Comparison of ENCODE assay signal across 1 cellular context in the genomic region with DNA sequence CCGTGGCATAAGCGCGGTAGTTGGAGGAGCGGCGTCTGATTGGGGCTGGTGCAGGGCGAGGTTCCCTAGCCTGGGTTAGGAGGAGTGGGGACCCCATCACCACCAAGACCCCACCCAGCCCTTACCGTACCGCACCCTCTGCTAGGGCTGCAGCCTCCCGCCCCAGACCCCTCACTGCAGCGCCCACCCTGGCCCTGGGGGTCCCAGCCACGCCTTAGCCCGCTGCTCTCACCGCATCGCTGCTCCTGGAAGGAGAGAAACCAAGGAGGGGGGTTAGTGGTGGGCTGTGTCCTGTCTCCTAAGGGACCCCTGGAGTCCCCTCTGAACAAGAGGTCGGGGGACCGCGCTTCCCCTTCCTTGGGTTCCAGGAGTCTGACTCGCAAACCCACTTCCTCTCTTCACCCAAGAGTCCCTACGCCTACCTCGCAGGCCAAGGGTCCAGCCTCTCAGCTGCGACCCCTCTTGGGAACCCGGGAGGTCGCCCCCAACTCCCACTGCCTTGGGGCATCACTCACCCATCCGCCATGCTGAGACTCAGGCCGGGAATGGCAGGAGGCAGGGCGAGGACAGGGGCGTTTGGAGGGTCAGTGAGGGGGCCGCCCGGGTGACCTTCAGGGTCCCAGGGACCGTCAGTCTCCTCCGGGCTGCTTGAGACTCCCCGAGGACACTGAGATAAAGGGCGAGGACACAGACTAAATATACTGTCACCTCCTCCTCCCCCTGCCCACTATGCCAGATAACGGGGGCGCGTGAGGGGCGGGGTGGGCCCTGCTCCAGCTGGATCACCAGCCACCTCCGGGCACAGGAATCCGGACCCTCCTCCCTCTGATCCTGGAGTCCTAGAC.
TF ChIP-seq lines count a peak whose summit lies in the region.

TNNI3 (minus strand) TSS at position 669 of the 845 bp plus-strand sequence; CDS start at position 526, 143 bp downstream.

TF ChIP-seq in IMR-90, 13 proteins besides CTCF, POLR2A, EP300 and RAD21 (continued from another document):
- TF ChIP-seq ELK1 (IDR thresholded peaks at IDR 0.05; ENCODE audit: borderline replicate concordance, low read depth, low read length) = no peak
- TF ChIP-seq CEBPB (IDR thresholded peaks at IDR 0.05; ENCODE audit: low read depth, low read length) = no peak
- no peak for TF ChIP-seq SMC3 (IDR thresholded peaks at IDR 0.05; ENCODE audit: low read depth, low read length)
- TF ChIP-seq MAFK (IDR thresholded peaks at IDR 0.05; ENCODE audit: low read depth, low read length) = no peak
- TF ChIP-seq MXI1 (IDR thresholded peaks at IDR 0.05; ENCODE audit: borderline replicate concordance, low read depth, low read length) = no peak
TF ChIP-seq in IMR-90: peak in this region for 0.
